ENCODE assay signal across 1 cellular context in genomic region chr9:38017885-38018186, GRCh38.
TF ChIP-seq lines count a peak whose summit lies in the region.

No MANE protein-coding gene starts in this region.

TF ChIP-seq in H1, 55 proteins besides CTCF, POLR2A, EP300 and RAD21:
- TF ChIP-seq SP4 (IDR thresholded peaks at IDR 0.05; ENCODE audit: low read length) (no peak), HDAC2 (IDR thresholded peaks at IDR 0.05; ENCODE audit: borderline replicate concordance in 1 of 2, low read depth in 2 of 2, low read length in 2 of 2) (no peak), CHD2 (IDR thresholded peaks at IDR 0.05; ENCODE audit: low read length) (no peak), SP2 (IDR thresholded peaks at IDR 0.05; ENCODE audit: low read length) (no peak)
TF ChIP-seq in H1: peak in this region for 0.
